15 cellular contexts compared by ENCODE assay signal in the genomic region with DNA sequence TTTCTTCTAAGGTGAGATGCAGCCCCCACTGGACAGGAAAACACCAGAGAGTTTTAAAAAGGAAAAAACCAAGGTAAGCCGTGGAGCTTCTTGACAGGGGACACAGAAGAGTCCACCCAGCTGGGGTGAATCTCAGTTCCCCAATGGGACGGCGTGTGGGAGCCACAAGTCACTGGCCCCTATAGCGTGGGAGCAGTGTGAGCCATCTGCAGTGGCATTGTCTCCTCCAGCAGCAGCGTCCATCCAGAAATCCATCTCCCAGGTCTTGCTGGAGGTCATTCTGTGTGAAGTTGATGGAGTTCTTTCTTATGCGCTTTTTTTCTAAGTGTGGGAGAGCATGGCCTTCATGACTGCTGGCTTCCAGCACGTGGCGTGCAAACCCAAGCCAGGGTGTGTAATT. TPM values are rescaled to one million over a fixed set of nuclear protein-coding genes. Genes with fewer than 3 reads are reported as not detected.
DNase-seq lines count a peak whose midpoint lies in the region; ATAC-seq and TF ChIP-seq lines count a peak whose summit lies in the region.
"Had no signal": no experiment of that assay in that cellular context is flagged by ENCODE, and none has a peak within 500 bp of the region (broad histone marks: within the 10 kb centered on the region; RNA-seq: fewer than 3 reads in every experiment).

No MANE protein-coding gene starts in this region.

- WGBS in smooth muscle cell (ENCODE audit: low lambda C conversion rate) = 89% methylated on average over 8 of the region's 8 CpGs

- peaks cover 6% of the 10 kb centered on the region for H3F3A ChIP-seq in smooth muscle cell (ENCODE audit: low read depth)

- H3K4me1 ChIP-seq in smooth muscle cell (ENCODE audit: low read depth) (peaks cover 16% of the 10 kb centered on the region), ascending aorta (no peaks in the 10 kb centered on the region)

- H3K4me3 ChIP-seq in smooth muscle cell (no peak overlapping the region), ascending aorta (no peak overlapping the region)
- H3K4me3 ChIP-seq: GM23338, MG63, SJSA1 had no signal

- H3K27ac ChIP-seq in VCaP = peak overlapping the region; percentile 28
- H3K27ac ChIP-seq in smooth muscle cell (ENCODE audit: low read depth) = peak overlapping the region; percentile 1
- H3K27ac ChIP-seq in ascending aorta = no peak overlapping the region
- H3K27ac ChIP-seq: SJSA1 had no signal

- no peak for TF ChIP-seq CTCF in HFFc6 (IDR thresholded peaks at IDR 0.05)
- TF ChIP-seq CTCF in VCaP (conservative IDR thresholded peaks at IDR 0.05) = no peak
- no peak for TF ChIP-seq CTCF in smooth muscle cell (IDR thresholded peaks at IDR 0.05; ENCODE audit: borderline replicate concordance, insufficient read depth, poor library complexity, severe bottlenecking)
- TF ChIP-seq CTCF in ascending aorta (IDR thresholded peaks at IDR 0.05) = no peak

- DNase-seq in activated CD8-positive, alpha-beta memory T cell treated with anti-CD3 and anti-CD28 coated beads, Interleukin-2, amount 10 ng/mL, durations not matched to agents 7 days and 5 days = no peak
- no peak for DNase-seq in activated CD8-positive, alpha-beta memory T cell treated with anti-CD3 and anti-CD28 coated beads, Interleukin-2, amount 50 U/mL, for 48 hours
- no peak for DNase-seq in HFFc6
- no peak for DNase-seq in smooth muscle cell (lab: John Stamatoyannopoulos, UW; ENCODE audit: unreplicated experiment)
- no peak for DNase-seq in ascending aorta (ENCODE audit: low spot score in 2 of 2)
- DNase-seq in midbrain (lab: John Stamatoyannopoulos, UW) = no peak
- no peak for DNase-seq in Kasumi-1 (lab: John Stamatoyannopoulos, UW)
- DNase-seq: 8988T, NCI-H187 treated with DMSO at 0.1 percent for 48 hours, NCI-H2107, NCI-H748 treated with DMSO at 0.1 percent for 48 hours had no signal

- no peak overlapping the region for H3K4me2 ChIP-seq in smooth muscle cell
- H3K4me2 ChIP-seq: GM23338 had no signal

- no peak overlapping the region for H3K4me3 Mint-ChIP-seq in activated CD8-positive, alpha-beta memory T cell treated with anti-CD3 and anti-CD28 coated beads, Interleukin-2, amount 10 ng/mL, durations not matched to agents 7 days and 5 days
- no peak overlapping the region for H3K4me3 Mint-ChIP-seq in HFFc6
- H3K4me3 Mint-ChIP-seq: GM23338 had no signal

- no peak overlapping the region for H2AFZ ChIP-seq in smooth muscle cell (ENCODE audit: low read depth)
- H2AFZ ChIP-seq: GM23338 had no signal

- H3K9me3 ChIP-seq in smooth muscle cell (replicated peaks; ENCODE audit: low read depth) (no peaks in the 10 kb centered on the region), ascending aorta (no peaks in the 10 kb centered on the region)
- H3K9me3 ChIP-seq: MG63, SJSA1 had no signal

- H3K27me3 ChIP-seq in smooth muscle cell (ENCODE audit: low read depth) (no peaks in the 10 kb centered on the region), ascending aorta (no peaks in the 10 kb centered on the region)
- H3K27me3 ChIP-seq: MG63, SJSA1 had no signal

- H3K36me3 ChIP-seq in smooth muscle cell (ENCODE audit: low read depth) (no peaks in the 10 kb centered on the region), ascending aorta (no peaks in the 10 kb centered on the region)

- H3K9ac ChIP-seq in smooth muscle cell (ENCODE audit: low read depth) = no peak overlapping the region

- CTCF ChIA-PET in activated CD8-positive, alpha-beta memory T cell treated with anti-CD3 and anti-CD28 coated beads, Interleukin-2, amount 10 ng/mL, durations not matched to agents 7 days and 5 days (lab: Charles Lee) = interaction anchor here (0.7 to 2.8 kb wide), 3 partner anchors 21 to 98 kb away, joined by 3 to 8 read pairs (median 3); partner anchors contain the start of gene SH3BP5L

- intact Hi-C loops in ascending aorta (cut with DNase I) = no loop called here

- peaks cover 28% of the 10 kb centered on the region for H3K36me3 Mint-ChIP-seq in activated CD8-positive, alpha-beta memory T cell treated with anti-CD3 and anti-CD28 coated beads, Interleukin-2, amount 10 ng/mL, durations not matched to agents 7 days and 5 days
- H3K36me3 Mint-ChIP-seq in HFFc6 (ENCODE audit: low read depth) = peaks cover 25% of the 10 kb centered on the region

- H4K20me1 ChIP-seq in smooth muscle cell (ENCODE audit: low read depth) = no peaks in the 10 kb centered on the region

- peaks cover 52% of the 10 kb centered on the region for H3K4me1 Mint-ChIP-seq in activated CD8-positive, alpha-beta memory T cell treated with anti-CD3 and anti-CD28 coated beads, Interleukin-2, amount 10 ng/mL, durations not matched to agents 7 days and 5 days
- peaks cover 60% of the 10 kb centered on the region for H3K4me1 Mint-ChIP-seq in HFFc6 (ENCODE audit: low read depth)
- H3K4me1 Mint-ChIP-seq: GM23338 had no signal

- ATAC-seq in activated CD8-positive, alpha-beta memory T cell treated with anti-CD3 and anti-CD28 coated beads, Interleukin-2, amount 10 ng/mL, durations not matched to agents 7 days and 5 days = no peak

- no peaks in the 10 kb centered on the region for H3K79me2 ChIP-seq in smooth muscle cell (ENCODE audit: low read depth)

- peak overlapping the region; percentile 48 for H3K27ac Mint-ChIP-seq in activated CD8-positive, alpha-beta memory T cell treated with anti-CD3 and anti-CD28 coated beads, Interleukin-2, amount 10 ng/mL, durations not matched to agents 7 days and 5 days
- 0 out of 2 replicates have a peak overlapping the region, but pooled peaks have one; percentile 8 for H3K27ac Mint-ChIP-seq in HFFc6
- H3K27ac Mint-ChIP-seq: GM23338 had no signal

- H3K27me3 Mint-ChIP-seq in activated CD8-positive, alpha-beta memory T cell treated with anti-CD3 and anti-CD28 coated beads, Interleukin-2, amount 10 ng/mL, durations not matched to agents 7 days and 5 days = peaks cover 8% of the 10 kb centered on the region
- no peaks in the 10 kb centered on the region; the same call in 1 of the 2 replicates for H3K27me3 Mint-ChIP-seq in HFFc6 (ENCODE audit: insufficient read depth)

- H3K9me3 Mint-ChIP-seq in activated CD8-positive, alpha-beta memory T cell treated with anti-CD3 and anti-CD28 coated beads, Interleukin-2, amount 10 ng/mL, durations not matched to agents 7 days and 5 days (ENCODE audit: low read depth) = no peaks in the 10 kb centered on the region
- H3K9me3 Mint-ChIP-seq in HFFc6 = no peaks in the 10 kb centered on the region
- H3K9me3 Mint-ChIP-seq: GM23338 had no signal

RNA-seq across cellular contexts. Expression of gene PGBD2, which starts 17.9 kb away (rescaled TPM):
- total RNA-seq in activated CD8-positive, alpha-beta memory T cell treated with anti-CD3 and anti-CD28 coated beads, Interleukin-2, amount 10 ng/mL, durations not matched to agents 7 days and 5 days = 1 to 10 TPM; 6.3 to 7.7 TPM
- 1 to 10 TPM; 3.4 to 4.7 (median 3.6) TPM for total RNA-seq in HFFc6 (2021; fragmentation: NEBNext Ultra II Directional; extraction: Animal tissue kit (Norgen Biotek cat#: 25700))
- total RNA-seq in smooth muscle cell = 2.3 and 3.5 TPM in 2 replicates
- 3.5 and 4.0 TPM in 2 replicates for polyA plus RNA-seq in smooth muscle cell
- total RNA-seq in ascending aorta = 0.53 TPM

Comparison
In these comparisons a context has a peak if more than half of its experiments do, and no peak if none do; other contexts are left out.
1. H3K27ac ChIP-seq: peak in VCaP (single experiment) and smooth muscle cell (single experiment); none in ascending aorta (0 of 2).